ENCODE assay signal across 11 cellular contexts in genomic region chr14:26281280-26281998, GRCh38.
A peak's percentile ranks its signal among the peaks of the same experiment; 100 is the strongest.
DNase-seq lines count a peak whose midpoint lies in the region; ATAC-seq and TF ChIP-seq lines count a peak whose summit lies in the region.
"Had no signal": no experiment of that assay in that cellular context is flagged by ENCODE, and none has a peak within 500 bp of the region (broad histone marks: within the 10 kb centered on the region; RNA-seq: fewer than 3 reads in every experiment).

No MANE protein-coding gene starts in this region.

- TF ChIP-seq CTCF in dorsolateral prefrontal cortex (IDR thresholded peaks at IDR 0.05 in 54 of 56, conservative IDR thresholded peaks at IDR 0.05 in 2 of 56; ENCODE audit: low read depth in 1 of 56, partially characterized antibody in 56 of 56), result no peak
- no peak for TF ChIP-seq CTCF in omental fat pad (IDR thresholded peaks at IDR 0.05)
- no peak for TF ChIP-seq CTCF in GM20000 (IDR thresholded peaks at IDR 0.05; ENCODE audit: extremely low read depth, missing control alignments)

- H3K27ac ChIP-seq in dorsolateral prefrontal cortex, result peak overlapping the region in 43 of 59 donors; percentile 2 to 74 (median 42)
- H3K27ac ChIP-seq: RWPE1 had no signal

- ATAC-seq in omental fat pad (ENCODE audit: low FRiP score), result peak; percentile 71
- ATAC-seq in HG03045 (IDR thresholded peaks at IDR 0.05; ENCODE audit: unreplicated experiment), result no peak
- ATAC-seq: left colon had no signal

- peak; percentile 63 for DNase-seq in GM04504 (ENCODE audit: low read depth)
- DNase-seq in NCI-H345 (lab: John Stamatoyannopoulos, UW), result peak; percentile 85
- no peak for DNase-seq in dorsolateral prefrontal cortex
- DNase-seq in omental fat pad (ENCODE audit: low spot score), result no peak
- DNase-seq in cerebellar nuclear complex (lab: John Stamatoyannopoulos, UW), result no peak
- DNase-seq in NCI-H2107 treated with DMSO at 0.1 percent for 48 hours (lab: John Stamatoyannopoulos, UW; ENCODE audit: unreplicated experiment), result no peak
- no peak for DNase-seq in GM20000 (ENCODE audit: low spot score)
- DNase-seq: left colon; stimulated activated CD4-positive, alpha-beta T cell treated with anti-CD3 and anti-CD28 coated beads, Interleukin-2, amount 100 ng/mL, for 48 hours had no signal

- no peaks in the 10 kb centered on the region for H3K27me3 ChIP-seq in dorsolateral prefrontal cortex

- no peak overlapping the region for H3K4me3 ChIP-seq in dorsolateral prefrontal cortex

- intact Hi-C loops in dorsolateral prefrontal cortex (cut with DNase I), result no loop called here

Comparison
In these comparisons a context has a peak if more than half of its experiments do, and no peak if none do; other contexts are left out.
1. DNase-seq: peak in GM04504 (single experiment) and NCI-H345 (single experiment); none in dorsolateral prefrontal cortex (0 of 10), omental fat pad (single experiment), cerebellar nuclear complex (0 of 2), NCI-H2107 treated with DMSO at 0.1 percent for 48 hours (single experiment) and GM20000 (single experiment).